In the genomic region with DNA sequence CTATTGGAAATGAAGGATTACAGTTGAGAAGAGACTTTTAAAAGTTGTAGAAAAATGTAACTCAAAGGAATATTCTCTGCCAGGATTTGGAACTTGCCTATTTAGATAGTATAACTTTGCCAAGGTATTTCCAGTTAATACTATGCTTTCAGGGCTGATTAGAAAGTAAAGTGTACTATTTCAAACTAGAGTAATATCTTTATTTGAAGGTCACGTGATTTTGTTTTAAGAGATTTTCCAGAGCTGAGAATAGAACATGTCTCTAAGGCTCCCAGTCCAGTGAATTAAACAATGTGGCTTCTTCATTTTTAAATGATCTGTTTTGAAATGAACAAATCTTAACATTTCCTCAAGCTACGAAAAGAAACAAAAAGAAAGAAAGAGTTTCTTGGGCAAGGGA, we compare ENCODE assay signal across 25 cellular contexts. TPM values are rescaled to one million over a fixed set of nuclear protein-coding genes. Genes with fewer than 3 reads are reported as not detected.
"Had no signal": no experiment of that assay in that cellular context is flagged by ENCODE, and none has a peak within 500 bp of the region (broad histone marks: within the 10 kb centered on the region; RNA-seq: fewer than 3 reads in every experiment).

No MANE protein-coding gene starts in this region.

- H3K27me3 ChIP-seq: left lung, ovary, sigmoid colon, spleen, suprapubic skin, tibial artery, upper lobe of right lung had no signal

- H3K4me3 ChIP-seq: left lung, lower lobe of right lung, ovary, prostate gland, sigmoid colon, spleen, suprapubic skin, thoracic aorta, tibial artery, upper lobe of right lung had no signal

- H3K27ac ChIP-seq: left lung, lower lobe of right lung, ovary, spleen, suprapubic skin, thoracic aorta, tibial artery, upper lobe of right lung had no signal

- H3K9me3 ChIP-seq: left lung, lower lobe of right lung, ovary, prostate gland, sigmoid colon, suprapubic skin, thoracic aorta, tibial artery, upper lobe of right lung had no signal

- FAIRE-seq: keratinocyte, small intestine, urothelium cell line had no signal

- H3K4me1 ChIP-seq: left lung, lower lobe of right lung, prostate gland, spleen, suprapubic skin, tibial artery, upper lobe of right lung had no signal

- DNase-seq: hippocampal formation; left colon; left lung; lower lobe of right lung; mesenchymal stem cell; naive B cell; ovary; posterior cingulate gyrus; retina; right cardiac atrium; sigmoid colon; small intestine; spleen; stimulated activated CD4-positive, alpha-beta T cell treated with anti-CD3 and anti-CD28 coated beads, Interleukin-4, amount 100 ng/mL, for 24 hours; stimulated activated naive CD4-positive, alpha-beta T cell; tibial artery; trophoblast cell; upper lobe of right lung had no signal

- H3K36me3 ChIP-seq: left lung, lower lobe of right lung, ovary, prostate gland, sigmoid colon, spleen, suprapubic skin, thoracic aorta, tibial artery, upper lobe of right lung had no signal

- ATAC-seq: left colon; left lung; lower lobe of right lung; natural killer cell treated with Interleukin-12 subunit alpha and Interleukin-12 subunit beta and Interleukin-15 and Interleukin-18, amount 100 ng/mL, for 72 hours; right cardiac atrium; stimulated activated effector memory CD8-positive, alpha-beta T cell treated with anti-CD3 and anti-CD28 coated beads, Interleukin-12 subunit alpha, Interleukin-12 subunit beta, amount 100 ng/mL, for 72 hours; upper lobe of right lung had no signal

RNA-seq across cellular contexts. Expression of a gene that starts 53.9 kb away (rescaled TPM):
- total RNA-seq: natural killer cell treated with Interleukin-12 subunit alpha and Interleukin-12 subunit beta and Interleukin-15 and Interleukin-18, amount 100 ng/mL, for 72 hours had no signal
